Comparison of ENCODE assay signal across 37 cellular contexts in the genomic region with DNA sequence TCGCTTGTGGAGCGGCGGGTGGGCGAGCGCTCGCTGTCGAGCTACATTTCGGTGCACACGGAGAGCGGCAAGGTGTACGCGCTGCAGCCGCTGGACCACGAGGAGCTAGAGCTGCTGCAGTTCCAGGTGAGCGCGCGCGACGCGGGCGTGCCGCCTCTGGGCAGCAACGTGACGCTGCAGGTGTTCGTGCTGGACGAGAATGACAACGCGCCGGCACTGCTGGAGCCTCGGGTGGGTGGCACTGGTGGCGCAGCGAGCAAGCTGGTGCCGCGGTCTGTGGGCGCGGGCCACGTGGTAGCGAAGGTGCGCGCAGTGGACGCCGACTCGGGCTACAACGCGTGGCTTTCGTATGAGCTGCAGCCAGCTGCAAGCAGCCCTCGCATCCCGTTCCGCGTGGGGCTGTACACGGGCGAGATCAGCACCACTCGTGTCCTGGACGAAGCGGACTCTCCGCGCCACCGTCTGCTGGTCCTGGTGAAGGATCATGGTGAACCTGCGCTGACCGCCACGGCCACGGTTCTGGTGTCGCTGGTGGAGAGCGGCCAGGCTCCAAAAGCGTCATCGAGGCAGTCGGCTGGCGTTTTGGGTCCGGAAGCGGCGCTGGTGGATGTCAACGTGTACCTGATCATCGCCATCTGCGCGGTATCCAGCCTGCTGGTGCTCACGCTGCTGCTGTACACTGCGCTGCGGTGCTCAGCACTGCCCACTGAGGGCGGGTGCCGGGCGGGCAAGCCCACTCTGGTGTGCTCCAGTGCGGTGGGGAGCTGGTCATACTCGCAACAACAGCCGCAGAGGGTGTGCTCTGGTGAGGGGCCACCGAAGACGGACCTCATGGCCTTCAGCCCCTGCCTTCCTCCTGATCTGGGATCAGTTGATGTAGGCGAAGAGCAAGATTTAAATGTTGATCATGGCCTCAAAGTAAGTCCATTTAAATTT. TPM values are rescaled to one million over a fixed set of nuclear protein-coding genes. Genes with fewer than 3 reads are reported as not detected.
"Had no signal": no experiment of that assay in that cellular context is flagged by ENCODE, and none has a peak within 500 bp of the region (broad histone marks: within the 10 kb centered on the region; RNA-seq: fewer than 3 reads in every experiment).

No MANE protein-coding gene starts in this region.

- H3K4me3 ChIP-seq: adrenal gland, ascending aorta, body of pancreas, breast epithelium, cardiac muscle cell had no signal

- H3K27me3 ChIP-seq: ascending aorta, body of pancreas, brain microvascular endothelial cell, breast epithelium, cardiac muscle cell had no signal

- H3K36me3 ChIP-seq: adrenal gland, ascending aorta, brain microvascular endothelial cell, breast epithelium, cardiac muscle cell had no signal

- H3K4me1 ChIP-seq: adrenal gland, ascending aorta, body of pancreas, breast epithelium had no signal

- H3K27ac ChIP-seq: adrenal gland, ascending aorta, body of pancreas, brain microvascular endothelial cell, breast epithelium, cardiac muscle cell had no signal

- ATAC-seq: activated naive CD4-positive, alpha-beta T cell treated with anti-CD3 and anti-CD28 coated beads, Interleukin-2, amount 50 U/mL, for 72 hours; activated naive CD8-positive, alpha-beta T cell treated with anti-CD3 and anti-CD28 coated beads, Interleukin-2, amount 50 U/mL, for 24 hours; activated T-cell treated with anti-CD3 and anti-CD28 coated beads, Interleukin-2, amount 50 U/mL, for 4 hours; activated T-cell treated with anti-CD3 and anti-CD28 coated beads, Interleukin-2, amount 50 U/mL, for 72 hours; activated T-helper 17 cell treated with anti-CD3 and anti-CD28 coated beads, Interleukin-2, amount 50 U/mL, for 72 hours; body of pancreas had no signal

- DNase-seq: activated effector memory CD4-positive, alpha-beta T cell treated with anti-CD3 and anti-CD28 coated beads, Interleukin-2, amount 50 U/mL, for 16 hours; activated effector memory CD4-positive, alpha-beta T cell treated with Interleukin-2 at 50 U/mL for 16 hours; activated gamma-delta T cell; activated gamma-delta T cell treated with Interleukin-2 at 50 U/mL for 16 hours; activated naive CD4-positive, alpha-beta T cell; activated naive CD4-positive, alpha-beta T cell treated with anti-CD3 and anti-CD28 coated beads for 36 hours; activated naive CD4-positive, alpha-beta T cell treated with anti-CD3 and anti-CD28 coated beads, Interleukin-2, amount 10 ng/mL, durations not matched to agents 7 days and 5 days; activated naive CD4-positive, alpha-beta T cell treated with anti-CD3 and anti-CD28 coated beads, Interleukin-2, amount 50 U/mL, for 16 hours; activated naive CD4-positive, alpha-beta T cell treated with Interleukin-2 at 50 U/mL for 16 hours; activated naive CD8-positive, alpha-beta T cell treated with anti-CD3 and anti-CD28 coated beads for 36 hours; activated naive CD8-positive, alpha-beta T cell treated with anti-CD3 and anti-CD28 coated beads, Interleukin-2, amount 10 ng/mL, durations not matched to agents 7 days and 5 days; activated naive CD8-positive, alpha-beta T cell treated with anti-CD3 and anti-CD28 coated beads, Interleukin-2, amount 50 U/mL, for 24 hours; activated T-cell treated with anti-CD3 and anti-CD28 coated beads for 4 hours; activated T-cell treated with anti-CD3 and anti-CD28 coated beads, Interleukin-2, amount 50 U/mL, for 1 hour; activated T-cell treated with anti-CD3 and anti-CD28 coated beads, Interleukin-2, amount 50 U/mL, for 24 hours; activated T-cell treated with anti-CD3 and anti-CD28 coated beads, Interleukin-2, amount 50 U/mL, for 4 hours; activated T-cell treated with anti-CD3 and anti-CD28 coated beads, Interleukin-2, amount 50 U/mL, for 48 hours; activated T-cell treated with anti-CD3 and anti-CD28 coated beads, Interleukin-2, amount 50 U/mL, for 72 hours; adrenal gland; amniotic stem cell; amygdala; anterior cingulate cortex; body of pancreas; brain microvascular endothelial cell; caudate nucleus; central memory CD4-positive, alpha-beta T cell; cerebellar nuclear complex had no signal

RNA-seq across cellular contexts. Expression of a gene that starts 2.1 kb away (rescaled TPM):
- total RNA-seq: activated naive CD4-positive, alpha-beta T cell treated with anti-CD3 and anti-CD28 coated beads for 36 hours; activated naive CD4-positive, alpha-beta T cell treated with anti-CD3 and anti-CD28 coated beads, Interleukin-2, amount 50 U/mL, for 72 hours; activated naive CD8-positive, alpha-beta T cell treated with anti-CD3 and anti-CD28 coated beads for 36 hours; activated naive CD8-positive, alpha-beta T cell treated with anti-CD3 and anti-CD28 coated beads, Interleukin-2, amount 10 ng/mL, durations not matched to agents 7 days and 5 days; activated T-cell treated with anti-CD3 and anti-CD28 coated beads, Interleukin-2, amount 50 U/mL, for 4 hours; activated T-cell treated with anti-CD3 and anti-CD28 coated beads, Interleukin-2, amount 50 U/mL, for 72 hours; activated T-helper 1 cell treated with anti-CD3 and anti-CD28 coated beads, Interleukin-12 subunit alpha, Interleukin-12 subunit beta, Interleukin-2, Interleukin-4 antibody, amounts not matched to agents 30 ng/mL and 10 ng/mL and 1 ng/mL, durations not matched to agents 14 hours and 24 hours and 36 hours; activated T-helper 17 cell treated with anti-CD3 and anti-CD28 coated beads, Interleukin-2, amount 50 U/mL, for 72 hours; activated T-helper 2 cell treated with anti-CD3 and anti-CD28 coated beads, Interferon-gamma antibody, Interleukin-2, Interleukin-4, amounts not matched to agents 10 μg/mL and 5 μg/mL and 100 μg/mL, durations not matched to agents 14 hours and 24 hours and 36 hours; ascending aorta; bronchial epithelial cell; cardiac septum had no signal
- polyA plus RNA-seq: aorta had no signal

RNA-seq across cellular contexts. Expression of a gene that starts 5.1 kb away (rescaled TPM):
- total RNA-seq: activated naive CD4-positive, alpha-beta T cell treated with anti-CD3 and anti-CD28 coated beads for 36 hours; activated naive CD4-positive, alpha-beta T cell treated with anti-CD3 and anti-CD28 coated beads, Interleukin-2, amount 50 U/mL, for 72 hours; activated naive CD8-positive, alpha-beta T cell treated with anti-CD3 and anti-CD28 coated beads for 36 hours; activated naive CD8-positive, alpha-beta T cell treated with anti-CD3 and anti-CD28 coated beads, Interleukin-2, amount 10 ng/mL, durations not matched to agents 7 days and 5 days; activated T-cell treated with anti-CD3 and anti-CD28 coated beads, Interleukin-2, amount 50 U/mL, for 4 hours; activated T-cell treated with anti-CD3 and anti-CD28 coated beads, Interleukin-2, amount 50 U/mL, for 72 hours; activated T-helper 1 cell treated with anti-CD3 and anti-CD28 coated beads, Interleukin-12 subunit alpha, Interleukin-12 subunit beta, Interleukin-2, Interleukin-4 antibody, amounts not matched to agents 30 ng/mL and 10 ng/mL and 1 ng/mL, durations not matched to agents 14 hours and 24 hours and 36 hours; activated T-helper 17 cell treated with anti-CD3 and anti-CD28 coated beads, Interleukin-2, amount 50 U/mL, for 72 hours; activated T-helper 2 cell treated with anti-CD3 and anti-CD28 coated beads, Interferon-gamma antibody, Interleukin-2, Interleukin-4, amounts not matched to agents 10 μg/mL and 5 μg/mL and 100 μg/mL, durations not matched to agents 14 hours and 24 hours and 36 hours; ascending aorta had no signal
- polyA plus RNA-seq: adrenal gland, aorta had no signal

RNA-seq across cellular contexts. Expression of a gene that starts 9.0 kb away (rescaled TPM):
- total RNA-seq: activated naive CD4-positive, alpha-beta T cell treated with anti-CD3 and anti-CD28 coated beads for 36 hours; activated naive CD4-positive, alpha-beta T cell treated with anti-CD3 and anti-CD28 coated beads, Interleukin-2, amount 50 U/mL, for 72 hours; activated naive CD8-positive, alpha-beta T cell treated with anti-CD3 and anti-CD28 coated beads for 36 hours; activated naive CD8-positive, alpha-beta T cell treated with anti-CD3 and anti-CD28 coated beads, Interleukin-2, amount 10 ng/mL, durations not matched to agents 7 days and 5 days; activated T-cell treated with anti-CD3 and anti-CD28 coated beads, Interleukin-2, amount 50 U/mL, for 4 hours; activated T-cell treated with anti-CD3 and anti-CD28 coated beads, Interleukin-2, amount 50 U/mL, for 72 hours; activated T-helper 1 cell treated with anti-CD3 and anti-CD28 coated beads, Interleukin-12 subunit alpha, Interleukin-12 subunit beta, Interleukin-2, Interleukin-4 antibody, amounts not matched to agents 30 ng/mL and 10 ng/mL and 1 ng/mL, durations not matched to agents 14 hours and 24 hours and 36 hours; activated T-helper 17 cell treated with anti-CD3 and anti-CD28 coated beads, Interleukin-2, amount 50 U/mL, for 72 hours; activated T-helper 2 cell treated with anti-CD3 and anti-CD28 coated beads, Interferon-gamma antibody, Interleukin-2, Interleukin-4, amounts not matched to agents 10 μg/mL and 5 μg/mL and 100 μg/mL, durations not matched to agents 14 hours and 24 hours and 36 hours; ascending aorta; cardiac septum had no signal

RNA-seq across cellular contexts. Expression of a gene that starts 12.6 kb away (rescaled TPM):
- total RNA-seq: activated naive CD4-positive, alpha-beta T cell treated with anti-CD3 and anti-CD28 coated beads for 36 hours; activated naive CD4-positive, alpha-beta T cell treated with anti-CD3 and anti-CD28 coated beads, Interleukin-2, amount 50 U/mL, for 72 hours; activated naive CD8-positive, alpha-beta T cell treated with anti-CD3 and anti-CD28 coated beads for 36 hours; activated naive CD8-positive, alpha-beta T cell treated with anti-CD3 and anti-CD28 coated beads, Interleukin-2, amount 10 ng/mL, durations not matched to agents 7 days and 5 days; activated T-cell treated with anti-CD3 and anti-CD28 coated beads, Interleukin-2, amount 50 U/mL, for 4 hours; activated T-cell treated with anti-CD3 and anti-CD28 coated beads, Interleukin-2, amount 50 U/mL, for 72 hours; activated T-helper 1 cell treated with anti-CD3 and anti-CD28 coated beads, Interleukin-12 subunit alpha, Interleukin-12 subunit beta, Interleukin-2, Interleukin-4 antibody, amounts not matched to agents 30 ng/mL and 10 ng/mL and 1 ng/mL, durations not matched to agents 14 hours and 24 hours and 36 hours; activated T-helper 17 cell treated with anti-CD3 and anti-CD28 coated beads, Interleukin-2, amount 50 U/mL, for 72 hours; activated T-helper 2 cell treated with anti-CD3 and anti-CD28 coated beads, Interferon-gamma antibody, Interleukin-2, Interleukin-4, amounts not matched to agents 10 μg/mL and 5 μg/mL and 100 μg/mL, durations not matched to agents 14 hours and 24 hours and 36 hours had no signal

RNA-seq across cellular contexts. Expression of a gene that starts 15.3 kb away (rescaled TPM):
- total RNA-seq: activated naive CD4-positive, alpha-beta T cell treated with anti-CD3 and anti-CD28 coated beads for 36 hours; activated naive CD4-positive, alpha-beta T cell treated with anti-CD3 and anti-CD28 coated beads, Interleukin-2, amount 50 U/mL, for 72 hours; activated naive CD8-positive, alpha-beta T cell treated with anti-CD3 and anti-CD28 coated beads for 36 hours; activated naive CD8-positive, alpha-beta T cell treated with anti-CD3 and anti-CD28 coated beads, Interleukin-2, amount 10 ng/mL, durations not matched to agents 7 days and 5 days; activated T-cell treated with anti-CD3 and anti-CD28 coated beads, Interleukin-2, amount 50 U/mL, for 4 hours; activated T-cell treated with anti-CD3 and anti-CD28 coated beads, Interleukin-2, amount 50 U/mL, for 72 hours; activated T-helper 1 cell treated with anti-CD3 and anti-CD28 coated beads, Interleukin-12 subunit alpha, Interleukin-12 subunit beta, Interleukin-2, Interleukin-4 antibody, amounts not matched to agents 30 ng/mL and 10 ng/mL and 1 ng/mL, durations not matched to agents 14 hours and 24 hours and 36 hours; activated T-helper 17 cell treated with anti-CD3 and anti-CD28 coated beads, Interleukin-2, amount 50 U/mL, for 72 hours; activated T-helper 2 cell treated with anti-CD3 and anti-CD28 coated beads, Interferon-gamma antibody, Interleukin-2, Interleukin-4, amounts not matched to agents 10 μg/mL and 5 μg/mL and 100 μg/mL, durations not matched to agents 14 hours and 24 hours and 36 hours; ascending aorta; bronchial epithelial cell had no signal
